In genomic region chr1:7679159-7679872, GRCh38 we compare ENCODE assay signal across 8 cellular contexts.
DNase-seq lines count a peak whose midpoint lies in the region; ATAC-seq and TF ChIP-seq lines count a peak whose summit lies in the region.

No MANE protein-coding gene starts in this region.

- H3K4me1 ChIP-seq in cardiac muscle cell (ENCODE audit: low read depth) (no peaks in the 10 kb centered on the region), adrenal gland (replicated peaks in 1 of 2) (peaks cover 0 to 8% of the 10 kb centered on the region in 2 donors)
- H3K4me1 ChIP-seq in naive thymus-derived CD4-positive, alpha-beta T cell (ENCODE audit: control insufficient read depth in 2 of 2, insufficient read depth in 2 of 2, low read length in 2 of 2), result no peaks in the 10 kb centered on the region

- no peaks in the 10 kb centered on the region for H3K4me1 Mint-ChIP-seq in central memory CD8-positive, alpha-beta T cell
- H3K4me1 Mint-ChIP-seq in naive thymus-derived CD4-positive, alpha-beta T cell, result peaks cover 0 to 4% (median 0%) of the 10 kb centered on the region in 7 donors
- H3K4me1 Mint-ChIP-seq in type B pancreatic cell (ENCODE audit: unreplicated experiment), result no peaks in the 10 kb centered on the region

- peak overlapping the region; percentile 52 for H3K4me3 ChIP-seq in cardiac muscle cell
- H3K4me3 ChIP-seq in naive thymus-derived CD4-positive, alpha-beta T cell (ENCODE audit: low read length), result no peak overlapping the region
- peak overlapping the region in 1 of 4 donors; percentile 85 for H3K4me3 ChIP-seq in adrenal gland

- intact Hi-C loops in left cardiac atrium (cut with DNase I) (no loop called here), adrenal gland (cut with DNase I) (no loop called here)
- intact Hi-C loops in naive thymus-derived CD4-positive, alpha-beta T cell (cut with micrococcal nuclease), result no loop called here

- TF ChIP-seq CTCF in cardiac muscle cell (IDR thresholded peaks at IDR 0.05; ENCODE audit: low read depth, low read length) (no peak), type B pancreatic cell (conservative IDR thresholded peaks at IDR 0.05) (no peak), adrenal gland (IDR thresholded peaks at IDR 0.05) (no peak)

- H3K27me3 Mint-ChIP-seq in central memory CD8-positive, alpha-beta T cell, result peaks cover 16% of the 10 kb centered on the region
- peaks cover 0 to 18% (median 0%) of the 10 kb centered on the region in 5 donors for H3K27me3 Mint-ChIP-seq in naive thymus-derived CD4-positive, alpha-beta T cell
- H3K27me3 Mint-ChIP-seq in type B pancreatic cell, result peaks cover 7% of the 10 kb centered on the region

- CTCF ChIA-PET in naive thymus-derived CD4-positive, alpha-beta T cell (lab: Charles Lee), result interaction anchor here (0.6 kb wide), 1 partner anchor 8 kb away, joined by 3 read pairs; no protein-coding TSS in a partner anchor

- H3K27ac ChIP-seq in cardiac muscle cell (no peak overlapping the region), adrenal gland (peak overlapping the region in 1 of 5 donors; percentile 54)
- no peak overlapping the region for H3K27ac ChIP-seq in naive thymus-derived CD4-positive, alpha-beta T cell (ENCODE audit: low read depth, low read length)

- H3K9me3 ChIP-seq in cardiac muscle cell (ENCODE audit: low read depth) (no peaks in the 10 kb centered on the region), adrenal gland (replicated peaks in 1 of 3) (no peaks in the 10 kb centered on the region)
- no peaks in the 10 kb centered on the region for H3K9me3 ChIP-seq in naive thymus-derived CD4-positive, alpha-beta T cell (ENCODE audit: control insufficient read depth in 2 of 3, low read length in 3 of 3)

- H3K9me3 Mint-ChIP-seq in central memory CD8-positive, alpha-beta T cell, result no peaks in the 10 kb centered on the region
- no peaks in the 10 kb centered on the region for H3K9me3 Mint-ChIP-seq in naive thymus-derived CD4-positive, alpha-beta T cell
- H3K9me3 Mint-ChIP-seq in type B pancreatic cell, result no peaks in the 10 kb centered on the region

- DNase-seq in cardiac muscle cell (ENCODE audit: low read depth in 1 of 2, low spot score in 1 of 2) (no peak), left cardiac atrium (no peak), type B pancreatic cell (ENCODE audit: extremely low spot score, unreplicated experiment) (no peak), NCI-H1930 (lab: John Stamatoyannopoulos, UW) (no peak), COLO829 (ENCODE audit: low spot score) (no peak), adrenal gland (no peak)
- no peak for DNase-seq in central memory CD8-positive, alpha-beta T cell (ENCODE audit: low spot score in 2 of 2)
- no peak for DNase-seq in naive thymus-derived CD4-positive, alpha-beta T cell

- H3K27me3 ChIP-seq in cardiac muscle cell, result no peaks in the 10 kb centered on the region
- no peaks in the 10 kb centered on the region for H3K27me3 ChIP-seq in naive thymus-derived CD4-positive, alpha-beta T cell (ENCODE audit: control insufficient read depth in 2 of 2, insufficient read depth in 2 of 2, low read length in 2 of 2)
- H3K27me3 ChIP-seq in adrenal gland, result no peaks in the 10 kb centered on the region

- no peak for TF ChIP-seq POLR2A in adrenal gland (IDR thresholded peaks at IDR 0.05)

- ATAC-seq in left cardiac atrium, result no peak
- no peak for ATAC-seq in central memory CD8-positive, alpha-beta T cell (replicated peaks; ENCODE audit: extremely low read depth, poor library complexity, severe bottlenecking)
- no peak for ATAC-seq in naive thymus-derived CD4-positive, alpha-beta T cell

- POLR2A ChIA-PET in naive thymus-derived CD4-positive, alpha-beta T cell (lab: Charles Lee), result interaction anchor here (0.6 kb wide), 1 partner anchor 72 kb away, joined by 3 read pairs; no protein-coding TSS in a partner anchor

- H3K4me3 Mint-ChIP-seq in central memory CD8-positive, alpha-beta T cell, result peak overlapping the region; percentile 65
- peak overlapping the region; percentile 3 to 84 (median 63) for H3K4me3 Mint-ChIP-seq in naive thymus-derived CD4-positive, alpha-beta T cell
- peak overlapping the region; percentile 82 for H3K4me3 Mint-ChIP-seq in type B pancreatic cell

- H3K36me3 Mint-ChIP-seq in central memory CD8-positive, alpha-beta T cell (ENCODE audit: insufficient read depth), result no peaks in the 10 kb centered on the region
- no peaks in the 10 kb centered on the region for H3K36me3 Mint-ChIP-seq in naive thymus-derived CD4-positive, alpha-beta T cell
- no peaks in the 10 kb centered on the region for H3K36me3 Mint-ChIP-seq in type B pancreatic cell

- 71 to 88% (median 83%) methylated on average over 3 to 17 of the region's 17 CpGs for WGBS in adrenal gland, 4 donors

- H3K36me3 ChIP-seq in cardiac muscle cell, result no peaks in the 10 kb centered on the region
- H3K36me3 ChIP-seq in naive thymus-derived CD4-positive, alpha-beta T cell (ENCODE audit: control insufficient read depth in 2 of 3, insufficient read depth in 3 of 3, low read length in 3 of 3), result no peaks in the 10 kb centered on the region
- no peaks in the 10 kb centered on the region for H3K36me3 ChIP-seq in adrenal gland (replicated peaks in 1 of 2)

- H3K27ac Mint-ChIP-seq in central memory CD8-positive, alpha-beta T cell (ENCODE audit: low read depth), result no peak overlapping the region
- H3K27ac Mint-ChIP-seq in naive thymus-derived CD4-positive, alpha-beta T cell, result peak overlapping the region in 1 of 9 donors; percentile 18
- H3K27ac Mint-ChIP-seq in type B pancreatic cell, result peak overlapping the region; percentile 29
